ENCODE assay signal across 9 cellular contexts in the genomic region with DNA sequence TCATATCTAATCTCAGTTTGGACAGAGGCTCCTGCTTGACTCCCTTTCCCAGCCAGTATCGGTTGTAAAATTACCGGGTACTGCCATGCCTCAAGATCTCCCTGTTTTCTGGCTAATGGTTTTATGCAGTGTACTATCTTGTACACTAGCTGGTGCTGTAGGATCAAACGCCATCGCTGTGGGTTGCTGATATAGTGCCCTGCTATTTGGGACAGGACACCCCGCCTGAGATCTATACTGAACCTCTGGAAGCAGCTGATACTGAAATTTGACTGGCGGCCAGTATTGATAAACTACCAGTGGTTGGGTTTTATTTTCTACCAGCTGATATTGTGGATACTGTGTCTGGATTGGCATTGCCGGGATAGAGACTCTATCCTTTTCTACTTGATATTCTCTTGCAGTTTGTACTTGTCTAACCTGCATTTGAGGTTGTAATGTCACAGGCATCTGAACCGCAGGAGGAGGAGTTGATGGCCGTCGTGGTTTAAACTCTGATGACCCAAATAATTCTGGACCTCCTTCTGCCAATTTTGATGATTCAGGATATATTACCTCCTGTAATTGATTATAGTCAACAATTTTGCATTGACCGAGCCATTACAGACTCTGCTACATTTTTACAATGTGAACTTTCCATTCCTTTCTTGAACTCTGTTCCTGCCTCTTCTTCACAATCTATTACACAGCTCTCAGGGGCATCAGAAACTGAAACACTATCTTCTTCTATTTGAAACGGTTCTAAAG.
DNase-seq lines count a peak whose midpoint lies in the region; ATAC-seq, FAIRE-seq and TF ChIP-seq lines count a peak whose summit lies in the region.
"Had no signal": no experiment of that assay in that cellular context is flagged by ENCODE, and none has a peak within 500 bp of the region (broad histone marks: within the 10 kb centered on the region; RNA-seq: fewer than 3 reads in every experiment).

No MANE protein-coding gene starts in this region.

- no peaks in the 10 kb centered on the region for H3K36me3 ChIP-seq in RWPE2 (ENCODE audit: low read depth)

- no peak overlapping the region for H3K27ac Mint-ChIP-seq in stimulated activated naive CD8-positive, alpha-beta T cell treated with anti-CD3 and anti-CD28 coated beads, Interleukin-15, amount 100 ng/mL, for 72 hours
- H3K27ac Mint-ChIP-seq in activated naive CD4-positive, alpha-beta T cell treated with anti-CD3 and anti-CD28 coated beads, Interleukin-2, amount 50 U/mL, for 72 hours = no peak overlapping the region

- no peaks in the 10 kb centered on the region for H3K4me1 ChIP-seq in RWPE2 (ENCODE audit: insufficient read depth, poor library complexity, severe bottlenecking)

- no peak for FAIRE-seq in HTR-8/SVneo (lab: Jason Lieb, UNC)
- FAIRE-seq: GM12891 had no signal

- no peaks in the 10 kb centered on the region for H3K27me3 ChIP-seq in RWPE2 (ENCODE audit: insufficient read depth, poor library complexity, severe bottlenecking)

- H3K9me3 Mint-ChIP-seq in stimulated activated naive CD8-positive, alpha-beta T cell treated with anti-CD3 and anti-CD28 coated beads, Interleukin-15, amount 100 ng/mL, for 72 hours = peaks cover 0 to 12% of the 10 kb centered on the region in 2 donors
- peaks cover 0 to 18% of the 10 kb centered on the region in 2 donors for H3K9me3 Mint-ChIP-seq in activated naive CD4-positive, alpha-beta T cell treated with anti-CD3 and anti-CD28 coated beads, Interleukin-2, amount 50 U/mL, for 72 hours

- no peak overlapping the region for H3K4me3 Mint-ChIP-seq in stimulated activated naive CD8-positive, alpha-beta T cell treated with anti-CD3 and anti-CD28 coated beads, Interleukin-15, amount 100 ng/mL, for 72 hours

- H3K4me3 ChIP-seq in RWPE2 (ENCODE audit: severe bottlenecking) = no peak overlapping the region

- peaks cover 5 to 36% of the 10 kb centered on the region in 2 donors for H3K36me3 Mint-ChIP-seq in activated naive CD4-positive, alpha-beta T cell treated with anti-CD3 and anti-CD28 coated beads, Interleukin-2, amount 50 U/mL, for 72 hours

- no peak overlapping the region for H3K27ac ChIP-seq in RWPE2 (ENCODE audit: poor library complexity, severe bottlenecking)

- peak; percentile 71 for TF ChIP-seq CTCF in RWPE2 (IDR thresholded peaks at IDR 0.05; ENCODE audit: poor library complexity, severe bottlenecking)

- H3K9me3 ChIP-seq in RWPE2 (ENCODE audit: severe bottlenecking) = no peaks in the 10 kb centered on the region

- ATAC-seq in stimulated activated naive CD8-positive, alpha-beta T cell treated with anti-CD3 and anti-CD28 coated beads, Interleukin-15, amount 100 ng/mL, for 72 hours = peak; percentile 76
- ATAC-seq in stimulated activated naive CD8-positive, alpha-beta T cell treated with anti-CD3 and anti-CD28 coated beads, Interleukin-15, Interleukin-2, amounts not matched to agents 100 U/mL and 50 U/mL, for 24 hours = no peak
- ATAC-seq in RWPE2 (ENCODE audit: low read depth) = peak; percentile 78
- no peak for ATAC-seq in activated naive CD4-positive, alpha-beta T cell treated with anti-CD3 and anti-CD28 coated beads, Interleukin-2, amount 50 U/mL, for 72 hours

- H3K4me1 Mint-ChIP-seq in stimulated activated naive CD8-positive, alpha-beta T cell treated with anti-CD3 and anti-CD28 coated beads, Interleukin-15, amount 100 ng/mL, for 72 hours = peaks cover 13% of the 10 kb centered on the region

- H3K27me3 Mint-ChIP-seq in stimulated activated naive CD8-positive, alpha-beta T cell treated with anti-CD3 and anti-CD28 coated beads, Interleukin-15, amount 100 ng/mL, for 72 hours = peaks cover 31% of the 10 kb centered on the region

- no peak for DNase-seq in stimulated activated naive CD8-positive, alpha-beta T cell treated with anti-CD3 and anti-CD28 coated beads, Interleukin-15, amount 100 ng/mL, for 72 hours
- DNase-seq in stimulated activated naive CD8-positive, alpha-beta T cell treated with anti-CD3 and anti-CD28 coated beads, Interleukin-15, Interleukin-2, amounts not matched to agents 100 U/mL and 50 U/mL, for 24 hours = no peak
- DNase-seq in RWPE2 (ENCODE audit: low spot score) (no peak), glomerular visceral epithelial cell (ENCODE audit: extremely low spot score) (peak; percentile 50), 8988T (no peak), HTR-8/SVneo (ENCODE audit: insufficient read length, low spot score) (no peak), NCI-H128 (lab: John Stamatoyannopoulos, UW; ENCODE audit: unreplicated experiment) (no peak)
- DNase-seq in activated naive CD4-positive, alpha-beta T cell treated with anti-CD3 and anti-CD28 coated beads, Interleukin-2, amount 50 U/mL, for 72 hours (ENCODE audit: low spot score in 2 of 2) = no peak

Comparison
In these comparisons a context has a peak if more than half of its experiments do, and no peak if none do; other contexts are left out.
1. ATAC-seq: peak in stimulated activated naive CD8-positive, alpha-beta T cell treated with anti-CD3 and anti-CD28 coated beads, Interleukin-15, amount 100 ng/mL, for 72 hours (single experiment) and RWPE2 (single experiment); none in stimulated activated naive CD8-positive, alpha-beta T cell treated with anti-CD3 and anti-CD28 coated beads, Interleukin-15, Interleukin-2, amounts not matched to agents 100 U/mL and 50 U/mL, for 24 hours (single experiment) and activated naive CD4-positive, alpha-beta T cell treated with anti-CD3 and anti-CD28 coated beads, Interleukin-2, amount 50 U/mL, for 72 hours (0 of 2).